Comparison of ENCODE assay signal across 8 cellular contexts in genomic region chr9:33158555-33159057, GRCh38. TPM values are rescaled to one million over a fixed set of nuclear protein-coding genes. Genes with fewer than 3 reads are reported as not detected.
DNase-seq lines count a peak whose midpoint lies in the region; ATAC-seq, FAIRE-seq and TF ChIP-seq lines count a peak whose summit lies in the region.

No MANE protein-coding gene starts in this region.

- no peaks in the 10 kb centered on the region for H3F3A ChIP-seq in Loucy (ENCODE audit: low read depth)

- H3K9me3 ChIP-seq in Loucy (ENCODE audit: insufficient read depth, low read depth, low read length) = no peaks in the 10 kb centered on the region
- H3K9me3 ChIP-seq in endodermal cell (ENCODE audit: control insufficient read depth, low read length) = no peaks in the 10 kb centered on the region
- no peaks in the 10 kb centered on the region for H3K9me3 ChIP-seq in small intestine (ENCODE audit: control insufficient read depth, low read depth)

- H3K4me3 ChIP-seq in Loucy (ENCODE audit: low read length, poor library complexity, severe bottlenecking) (peak overlapping the region; percentile 66), endodermal cell (ENCODE audit: low read length) (no peak overlapping the region), small intestine (ENCODE audit: low read depth in 1 of 2, low read length in 2 of 2) (no peak overlapping the region)

- H3K27me3 ChIP-seq in Loucy (ENCODE audit: insufficient read depth, low read length, poor library complexity, severe bottlenecking) (no peaks in the 10 kb centered on the region), endodermal cell (ENCODE audit: control insufficient read depth, insufficient read depth, low read length, poor library complexity, severe bottlenecking) (no peaks in the 10 kb centered on the region), small intestine (ENCODE audit: control insufficient read depth in 2 of 2, insufficient read depth in 2 of 2, low read length in 2 of 2) (no peaks in the 10 kb centered on the region)

- H4K20me1 ChIP-seq in Loucy (ENCODE audit: insufficient read depth, low read length, poor library complexity, severe bottlenecking) = peaks cover 4% of the 10 kb centered on the region

- H3K9ac ChIP-seq in Loucy (ENCODE audit: low read depth, low read length, poor library complexity, severe bottlenecking) = peak overlapping the region; percentile 54
- H3K9ac ChIP-seq in endodermal cell (ENCODE audit: extremely low read depth, low read length, poor library complexity, severe bottlenecking) = no peak overlapping the region

- H3K36me3 ChIP-seq in Loucy (ENCODE audit: insufficient read depth, low read length) = no peaks in the 10 kb centered on the region
- H3K36me3 ChIP-seq in endodermal cell (ENCODE audit: control insufficient read depth, insufficient read depth, low read length) = no peaks in the 10 kb centered on the region
- no peaks in the 10 kb centered on the region for H3K36me3 ChIP-seq in small intestine (ENCODE audit: control insufficient read depth in 2 of 2, insufficient read depth in 2 of 2, low read length in 2 of 2)

- H3K4me1 Mint-ChIP-seq in endodermal cell = peaks cover 50% of the 10 kb centered on the region

- no peak for TF ChIP-seq CTCF in Loucy (conservative IDR thresholded peaks at IDR 0.05; ENCODE audit: low read length)
- TF ChIP-seq CTCF in endodermal cell (conservative IDR thresholded peaks at IDR 0.05) = no peak

- H3K9me2 ChIP-seq in Loucy (replicated peaks; ENCODE audit: low read depth, low read length) = no peaks in the 10 kb centered on the region

- ATAC-seq in GM18909 (IDR thresholded peaks at IDR 0.05; ENCODE audit: poor library complexity, unreplicated experiment) = peak; percentile 18
- ATAC-seq in sciatic nerve = no peak

- 83 to 85% methylated on average over 2 to 3 of the region's 3 CpGs for WGBS in endodermal cell (ENCODE audit: insufficient coverage in 1 of 2, insufficient read length in 1 of 2), 2 experiments
- WGBS in small intestine, 3 donors = 50 to 62% (median 51%) methylated on average over 3 of the region's 3 CpGs

- peak overlapping the region; percentile 81 for H3K4me2 ChIP-seq in Loucy (ENCODE audit: low read depth, low read length, poor library complexity, severe bottlenecking)

- H3K27me3 Mint-ChIP-seq in endodermal cell (ENCODE audit: insufficient read depth) = no peaks in the 10 kb centered on the region

- DNase-seq in endodermal cell (no peak), small intestine (no peak), pons (ENCODE audit: low spot score) (no peak), amniotic stem cell (lab: John Stamatoyannopoulos, UW) (no peak), GOT3 (lab: John Stamatoyannopoulos, UW) (no peak), sciatic nerve (ENCODE audit: low spot score) (no peak)

- peaks cover 92% of the 10 kb centered on the region for H3K79me2 ChIP-seq in Loucy (ENCODE audit: insufficient read depth, low read length)

- intact Hi-C loops in sciatic nerve (cut with DNase I) = loop anchor here (10.0 kb wide), 1 partner anchor 774 kb away; the partner anchor contains the start of gene ACO1

- no peak for FAIRE-seq in small intestine (lab: Jason Lieb, UNC)

- H3K9me3 Mint-ChIP-seq in endodermal cell = peaks cover 2% of the 10 kb centered on the region

- H3K36me3 Mint-ChIP-seq in endodermal cell (ENCODE audit: low read depth) = peaks cover 8% of the 10 kb centered on the region

- H3K27ac ChIP-seq in endodermal cell (ENCODE audit: low read depth, low read length) = no peak overlapping the region
- peak overlapping the region; percentile 88 to 90 for H3K27ac ChIP-seq in small intestine (ENCODE audit: low read depth in 1 of 2, low read length in 1 of 2)

- H3K4me1 ChIP-seq in Loucy (ENCODE audit: insufficient read depth, low read length, poor library complexity, severe bottlenecking) (peaks cover 92% of the 10 kb centered on the region), endodermal cell (ENCODE audit: control insufficient read depth, insufficient read depth, low read length) (peaks cover 35% of the 10 kb centered on the region), small intestine (ENCODE audit: control insufficient read depth in 2 of 2, insufficient read depth in 1 of 2, low read depth in 1 of 2, low read length in 1 of 2) (peaks cover 27 to 44% of the 10 kb centered on the region in 2 donors)

- H3K27ac Mint-ChIP-seq in endodermal cell = peak overlapping the region; percentile 7

- no peak overlapping the region for H3K4me3 Mint-ChIP-seq in endodermal cell

- H2AFZ ChIP-seq in Loucy (ENCODE audit: low read length) = no peak overlapping the region

RNA-seq across cellular contexts. Expression of gene B4GALT1, which starts 8.5 kb away (rescaled TPM):
- total RNA-seq in endodermal cell (10 to 100 TPM; 62.9 to 92.6 TPM), sciatic nerve (85.3 TPM)
- polyA plus RNA-seq in endodermal cell (2013, experiment 1 of 2) = 29.4 TPM
- polyA plus RNA-seq in endodermal cell (2013, experiment 2 of 2) = 31.1 TPM
- 10 to 100 TPM; 11.9 to 49.6 (median 14.9) TPM for polyA plus RNA-seq in small intestine
